In genomic region chr2:218138047-218138446, GRCh38 we compare ENCODE assay signal across 18 cellular contexts. TPM values are rescaled to one million over a fixed set of nuclear protein-coding genes. Genes with fewer than 3 reads are reported as not detected.
DNase-seq lines count a peak whose midpoint lies in the region; ATAC-seq and TF ChIP-seq lines count a peak whose summit lies in the region.
"Had no signal": no experiment of that assay in that cellular context is flagged by ENCODE, and none has a peak within 500 bp of the region (broad histone marks: within the 10 kb centered on the region; RNA-seq: fewer than 3 reads in every experiment).

No MANE protein-coding gene starts in this region.

- no peak for TF ChIP-seq RAD21 in HCT116 (IDR thresholded peaks at IDR 0.05; ENCODE audit: low read depth)

- no peak overlapping the region for H3K4me3 Mint-ChIP-seq in dendritic cell treated with granulocyte-macrophage colony-stimulating factor and Interleukin-4, amounts not matched to agents 40 ng/mL and 50 ng/mL, for 4 days
- H3K4me3 Mint-ChIP-seq in activated CD8-positive, alpha-beta T cell treated with anti-CD3 and anti-CD28 coated beads, Interleukin-2, amount 10 ng/mL, durations not matched to agents 7 days and 5 days: no peak overlapping the region
- H3K4me3 Mint-ChIP-seq: CD4-positive, alpha-beta T cell; IgD-negative memory B cell had no signal

- H3K18ac ChIP-seq in trophoblast cell (ENCODE audit: low read length): no peak overlapping the region

- H3K27me3 Mint-ChIP-seq in dendritic cell treated with granulocyte-macrophage colony-stimulating factor and Interleukin-4, amounts not matched to agents 40 ng/mL and 50 ng/mL, for 4 days: peaks cover 6% of the 10 kb centered on the region
- peaks cover 29% of the 10 kb centered on the region for H3K27me3 Mint-ChIP-seq in activated CD8-positive, alpha-beta T cell treated with anti-CD3 and anti-CD28 coated beads, Interleukin-2, amount 10 ng/mL, durations not matched to agents 7 days and 5 days (ENCODE audit: low read depth)

- H2BK120ac ChIP-seq in trophoblast cell (ENCODE audit: insufficient read depth, low read length, poor library complexity): no peak overlapping the region

- no peak overlapping the region for H3K9ac ChIP-seq in HCT116 (ENCODE audit: low read length)
- peak overlapping the region; percentile 49 for H3K9ac ChIP-seq in trophoblast cell (ENCODE audit: low read length)

- POLR2A ChIA-PET in HCT116 (lab: Charles Lee): no interaction called here
- POLR2A ChIA-PET in activated CD8-positive, alpha-beta T cell treated with anti-CD3 and anti-CD28 coated beads, Interleukin-2, amount 10 ng/mL, durations not matched to agents 7 days and 5 days (lab: Charles Lee): no interaction called here

- H3K4me3 ChIP-seq in HCT116 (replicated peaks in 1 of 2; ENCODE audit: low read depth in 1 of 2, low read length in 2 of 2) (no peak overlapping the region), trophoblast cell (ENCODE audit: low read depth, low read length) (no peak overlapping the region)
- H3K4me3 ChIP-seq: HAP-1 had no signal

- H2AFZ ChIP-seq in HCT116 (ENCODE audit: low read depth, low read length, poor library complexity, severe bottlenecking) (no peak overlapping the region), trophoblast cell (ENCODE audit: insufficient read depth, low read length, poor library complexity) (no peak overlapping the region)

- H3K9me3 ChIP-seq in HCT116 (ENCODE audit: control insufficient read depth in 1 of 2, insufficient read depth in 1 of 2, low read depth in 1 of 2, low read length in 2 of 2) (no peaks in the 10 kb centered on the region), trophoblast cell (ENCODE audit: insufficient read depth, low read depth, low read length) (peaks cover 12% of the 10 kb centered on the region)
- H3K9me3 ChIP-seq: Caco-2, HAP-1 had no signal

- no peak for TF ChIP-seq POLR2A in HCT116 (IDR thresholded peaks at IDR 0.05; ENCODE audit: borderline replicate concordance, extremely low read depth, insufficient read depth, insufficient read length)
- no peak for TF ChIP-seq POLR2A in erythroblast (IDR thresholded peaks at IDR 0.05; ENCODE audit: low read length)

- intact Hi-C loops in HCT116 (cut with micrococcal nuclease): no loop called here
- intact Hi-C loops in dendritic cell treated with granulocyte-macrophage colony-stimulating factor and Interleukin-4, amounts not matched to agents 40 ng/mL and 50 ng/mL, for 4 days (cut with micrococcal nuclease): no loop called here
- intact Hi-C loops in posterior cingulate gyrus (cut with DNase I): no loop called here

- RAD21 ChIA-PET in HCT116 (lab: Charles Lee; ENCODE audit: low non-redundant PET in 1 of 2, low total read pairs in 2 of 2, uncharacterized antibody in 2 of 2, unreplicated experiment in 2 of 2): no interaction called here

- no peak overlapping the region for H4K8ac ChIP-seq in trophoblast cell (ENCODE audit: low read depth, low read length)

- H3K36me3 ChIP-seq in HCT116 (ENCODE audit: control insufficient read depth in 1 of 2, insufficient read depth in 2 of 2, low read length in 2 of 2): no peaks in the 10 kb centered on the region
- H3K36me3 ChIP-seq in trophoblast cell (ENCODE audit: control insufficient read depth in 1 of 2, insufficient read depth in 2 of 2, low read length in 2 of 2): no peaks in the 10 kb centered on the region
- H3K36me3 ChIP-seq: HAP-1 had no signal

- H3K23ac ChIP-seq in trophoblast cell (ENCODE audit: low read length): no peak overlapping the region

- no peak for TF ChIP-seq CTCF in HCT116 (IDR thresholded peaks at IDR 0.05 in 2 of 3, conservative IDR thresholded peaks at IDR 0.05 in 1 of 3; ENCODE audit: borderline replicate concordance in 1 of 3, insufficient read depth in 1 of 3, low read depth in 2 of 3, low read length in 2 of 3)

- BruUV-seq in HCT116 (replicated peaks; lab: Mats Ljungman, UMichigan): no TSS peak

- peak overlapping the region; percentile 55 for H3K27ac Mint-ChIP-seq in dendritic cell treated with granulocyte-macrophage colony-stimulating factor and Interleukin-4, amounts not matched to agents 40 ng/mL and 50 ng/mL, for 4 days
- H3K27ac Mint-ChIP-seq in activated CD8-positive, alpha-beta T cell treated with anti-CD3 and anti-CD28 coated beads, Interleukin-2, amount 10 ng/mL, durations not matched to agents 7 days and 5 days: no peak overlapping the region
- H3K27ac Mint-ChIP-seq: CD4-positive, alpha-beta T cell; IgD-negative memory B cell had no signal

- H2AK5ac ChIP-seq in trophoblast cell (ENCODE audit: low read length): no peak overlapping the region

- H3K9me2 ChIP-seq in HCT116 (ENCODE audit: insufficient read depth): no peaks in the 10 kb centered on the region

- no peak overlapping the region for H4K12ac ChIP-seq in trophoblast cell (ENCODE audit: low read depth, low read length)

- WGBS in trophoblast cell (ENCODE audit: extremely low coverage, insufficient coverage, insufficient read length): no CpG with 5 or more reads among the region's 4 CpGs

- H3K4me1 ChIP-seq in HCT116 (ENCODE audit: control insufficient read depth in 1 of 2, insufficient read depth in 2 of 2, low read length in 2 of 2) (no peaks in the 10 kb centered on the region), trophoblast cell (ENCODE audit: control insufficient read depth in 1 of 2, insufficient read depth in 2 of 2, low read length in 2 of 2) (no peaks in the 10 kb centered on the region)
- H3K4me1 ChIP-seq: Caco-2, HAP-1 had no signal

- H3K4me2 ChIP-seq in HCT116 (ENCODE audit: low read length) (no peak overlapping the region), trophoblast cell (ENCODE audit: low read length) (no peak overlapping the region)

- peaks cover 6% of the 10 kb centered on the region; the same call in 1 of the 2 replicates for H3K27me3 ChIP-seq in HCT116 (ENCODE audit: insufficient read depth, low read length)
- no peaks in the 10 kb centered on the region for H3K27me3 ChIP-seq in trophoblast cell (ENCODE audit: insufficient read depth, low read length)

- no peaks in the 10 kb centered on the region for H3K79me1 ChIP-seq in trophoblast cell (ENCODE audit: low read length)

- H3K9me3 Mint-ChIP-seq in dendritic cell treated with granulocyte-macrophage colony-stimulating factor and Interleukin-4, amounts not matched to agents 40 ng/mL and 50 ng/mL, for 4 days: no peaks in the 10 kb centered on the region
- no peaks in the 10 kb centered on the region for H3K9me3 Mint-ChIP-seq in activated CD8-positive, alpha-beta T cell treated with anti-CD3 and anti-CD28 coated beads, Interleukin-2, amount 10 ng/mL, durations not matched to agents 7 days and 5 days (ENCODE audit: insufficient read depth)
- H3K9me3 Mint-ChIP-seq: CD4-positive, alpha-beta T cell; IgD-negative memory B cell had no signal

- no peak overlapping the region for H3K4ac ChIP-seq in trophoblast cell (ENCODE audit: low read depth, low read length)

- no peak overlapping the region for H3K14ac ChIP-seq in trophoblast cell (ENCODE audit: low read length)

- peaks cover 11% of the 10 kb centered on the region for H3K36me3 Mint-ChIP-seq in dendritic cell treated with granulocyte-macrophage colony-stimulating factor and Interleukin-4, amounts not matched to agents 40 ng/mL and 50 ng/mL, for 4 days (ENCODE audit: low read depth)
- H3K36me3 Mint-ChIP-seq in activated CD8-positive, alpha-beta T cell treated with anti-CD3 and anti-CD28 coated beads, Interleukin-2, amount 10 ng/mL, durations not matched to agents 7 days and 5 days (ENCODE audit: low read depth): no peaks in the 10 kb centered on the region
- H3K36me3 Mint-ChIP-seq: IgD-negative memory B cell had no signal

- H3K4me1 Mint-ChIP-seq in dendritic cell treated with granulocyte-macrophage colony-stimulating factor and Interleukin-4, amounts not matched to agents 40 ng/mL and 50 ng/mL, for 4 days (ENCODE audit: low read depth): peaks cover 34% of the 10 kb centered on the region
- no peaks in the 10 kb centered on the region for H3K4me1 Mint-ChIP-seq in activated CD8-positive, alpha-beta T cell treated with anti-CD3 and anti-CD28 coated beads, Interleukin-2, amount 10 ng/mL, durations not matched to agents 7 days and 5 days (ENCODE audit: low read depth)

- no peak overlapping the region for H2BK5ac ChIP-seq in trophoblast cell (ENCODE audit: low read depth, low read length, poor library complexity)

- no peak overlapping the region for H2BK12ac ChIP-seq in trophoblast cell (ENCODE audit: low read length)

- H3K27ac ChIP-seq in HCT116 (ENCODE audit: low read depth, low read length): no peak overlapping the region
- H3K27ac ChIP-seq in trophoblast cell (ENCODE audit: low read depth, low read length): no peak overlapping the region
- H3K27ac ChIP-seq: C4-2B had no signal

- CTCF ChIA-PET in HCT116 (lab: Charles Lee): no interaction called here
- CTCF ChIA-PET in activated CD8-positive, alpha-beta T cell treated with anti-CD3 and anti-CD28 coated beads, Interleukin-2, amount 10 ng/mL, durations not matched to agents 7 days and 5 days (lab: Charles Lee): no interaction called here

- H3K79me2 ChIP-seq in HCT116 (ENCODE audit: insufficient read depth, low read length) (no peaks in the 10 kb centered on the region), trophoblast cell (ENCODE audit: control insufficient read depth, insufficient read depth, low read length, poor library complexity) (no peaks in the 10 kb centered on the region)

- no peak overlapping the region for H4K91ac ChIP-seq in trophoblast cell (ENCODE audit: low read depth, low read length)

- no peaks in the 10 kb centered on the region for H4K20me1 ChIP-seq in HCT116 (ENCODE audit: insufficient read depth)

- ATAC-seq in HCT116 (peak; percentile 40; the same call in 1 of the 2 replicates), esophagus mucosa (peak; percentile 73)
- ATAC-seq in activated CD8-positive, alpha-beta T cell treated with anti-CD3 and anti-CD28 coated beads, Interleukin-2, amount 10 ng/mL, durations not matched to agents 7 days and 5 days: no peak
- ATAC-seq: HepG2 had no signal

- DNase-seq in HCT116 (ENCODE audit: low read depth, low spot score) (no peak), trophoblast cell (no peak), HK-2 (ENCODE audit: unreplicated experiment) (no peak), erythroblast (lab: John Stamatoyannopoulos, UW) (no peak), posterior cingulate gyrus (no peak)
- no peak for DNase-seq in activated CD8-positive, alpha-beta T cell treated with anti-CD3 and anti-CD28 coated beads, Interleukin-2, amount 10 ng/mL, durations not matched to agents 7 days and 5 days
- DNase-seq: ACHN; AML-193; Caco-2; CD4-positive, alpha-beta T cell had no signal

TF ChIP-seq in HCT116, 20 proteins besides CTCF, POLR2A, EP300 and RAD21 (continues in another document):
- TF ChIP-seq SIN3A (IDR thresholded peaks at IDR 0.05; ENCODE audit: low read depth): no peak

RNA-seq across cellular contexts. Expression of gene CXCR2, which starts 12.2 kb away (rescaled TPM):
- total RNA-seq in HCT116 (2021; ENCODE audit: unreplicated experiment) (0.15 TPM), esophagus mucosa (18.7 TPM)
- 0.30 and 0.35 TPM in 2 replicates for polyA plus RNA-seq in HCT116 (2012)
- 0.18 and 0.24 TPM in 2 replicates for polyA plus RNA-seq in trophoblast cell (2013)
- total RNA-seq in activated CD8-positive, alpha-beta T cell treated with anti-CD3 and anti-CD28 coated beads, Interleukin-2, amount 10 ng/mL, durations not matched to agents 7 days and 5 days: under 1 TPM in 1 of 2 experiments, not detected in 1; 0.50 TPM
- total RNA-seq: Caco-2; CD4-positive, alpha-beta T cell; H4; HepG2 had no signal
- polyA plus RNA-seq: BJ, HepG2 had no signal

RNA-seq across cellular contexts. Expression of gene CXCR1, which starts 28.7 kb away (rescaled TPM):
- not detected for total RNA-seq in HCT116 (2021; ENCODE audit: unreplicated experiment)
- polyA plus RNA-seq in HCT116 (2012): 0.08 TPM in 1 of 2 replicates, not detected in the other
- total RNA-seq in esophagus mucosa: 0.72 TPM
- not detected in 2 replicates for polyA plus RNA-seq in trophoblast cell (2013)
- under 1 TPM; 0.53 to 0.55 TPM for total RNA-seq in activated CD8-positive, alpha-beta T cell treated with anti-CD3 and anti-CD28 coated beads, Interleukin-2, amount 10 ng/mL, durations not matched to agents 7 days and 5 days
- total RNA-seq: Caco-2, H4, HepG2 had no signal
- polyA plus RNA-seq: BJ, HepG2 had no signal

Comparison
In these comparisons a context has a peak if more than half of its experiments do, and no peak if none do; other contexts are left out.
1. RNA of gene CXCR2, which starts 12.2 kb away (total RNA-seq): 18.7 TPM in esophagus mucosa (single experiment); 0.50 TPM in activated CD8-positive, alpha-beta T cell treated with anti-CD3 and anti-CD28 coated beads, Interleukin-2, amount 10 ng/mL, durations not matched to agents 7 days and 5 days and 0.15 TPM in HCT116 (single experiment); every median in the first group is over 10 times any median in the second.